1 cellular context compared by ENCODE assay signal in the genomic region with DNA sequence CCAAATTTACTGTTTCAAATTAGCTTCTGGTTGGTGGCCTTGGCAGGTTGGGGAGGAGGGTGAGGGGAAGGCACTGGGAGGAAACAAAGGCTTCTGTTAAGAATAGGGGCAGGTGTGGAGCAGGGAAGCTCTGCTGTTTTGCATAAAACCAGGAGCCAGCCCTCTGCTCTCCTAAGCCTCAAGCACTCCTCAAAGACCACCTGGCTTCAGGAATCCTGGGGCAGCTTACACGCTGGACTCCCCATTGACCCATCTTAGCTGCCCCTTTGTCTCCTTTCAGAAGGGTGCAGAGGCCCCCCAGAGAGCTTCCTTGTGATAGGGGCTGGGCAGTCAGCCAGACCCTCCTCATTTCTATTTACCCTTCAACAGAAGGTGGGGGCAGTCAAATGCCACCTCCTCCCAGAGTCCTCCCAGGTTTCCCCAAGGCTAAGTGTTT.
A peak's percentile ranks its signal among the peaks of the same experiment; 100 is the strongest.
TF ChIP-seq lines count a peak whose summit lies in the region.

No MANE protein-coding gene starts in this region.

TF ChIP-seq in K562, 482 proteins besides CTCF, POLR2A, EP300 and RAD21:
- TF ChIP-seq, protein P1, sequence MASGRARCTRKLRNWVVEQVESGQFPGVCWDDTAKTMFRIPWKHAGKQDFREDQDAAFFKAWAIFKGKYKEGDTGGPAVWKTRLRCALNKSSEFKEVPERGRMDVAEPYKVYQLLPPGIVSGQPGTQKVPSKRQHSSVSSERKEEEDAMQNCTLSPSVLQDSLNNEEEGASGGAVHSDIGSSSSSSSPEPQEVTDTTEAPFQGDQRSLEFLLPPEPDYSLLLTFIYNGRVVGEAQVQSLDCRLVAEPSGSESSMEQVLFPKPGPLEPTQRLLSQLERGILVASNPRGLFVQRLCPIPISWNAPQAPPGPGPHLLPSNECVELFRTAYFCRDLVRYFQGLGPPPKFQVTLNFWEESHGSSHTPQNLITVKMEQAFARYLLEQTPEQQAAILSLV (tag; IDR thresholded peaks at IDR 0.05), result no peak
- no peak for TF ChIP-seq NCOA4 (IDR thresholded peaks at IDR 0.05; ENCODE audit: partially characterized antibody)
- no peak for TF ChIP-seq GABPB2 (CRISPR knock-in tag; conservative IDR thresholded peaks at IDR 0.05)
- TF ChIP-seq, protein P2, sequence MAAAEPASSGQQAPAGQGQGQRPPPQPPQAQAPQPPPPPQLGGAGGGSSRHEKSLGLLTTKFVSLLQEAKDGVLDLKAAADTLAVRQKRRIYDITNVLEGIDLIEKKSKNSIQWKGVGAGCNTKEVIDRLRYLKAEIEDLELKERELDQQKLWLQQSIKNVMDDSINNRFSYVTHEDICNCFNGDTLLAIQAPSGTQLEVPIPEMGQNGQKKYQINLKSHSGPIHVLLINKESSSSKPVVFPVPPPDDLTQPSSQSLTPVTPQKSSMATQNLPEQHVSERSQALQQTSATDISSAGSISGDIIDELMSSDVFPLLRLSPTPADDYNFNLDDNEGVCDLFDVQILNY (CRISPR knock-in tag; IDR thresholded peaks at IDR 0.05), result no peak
- peak; percentile 62 for TF ChIP-seq ZFP36 (IDR thresholded peaks at IDR 0.05; ENCODE audit: low read depth, low read length, partially characterized antibody)
- no peak for TF ChIP-seq POU5F1 (IDR thresholded peaks at IDR 0.05; ENCODE audit: borderline replicate concordance, low read depth, low read length, partially characterized antibody)
